8 cellular contexts compared by ENCODE assay signal in the genomic region with DNA sequence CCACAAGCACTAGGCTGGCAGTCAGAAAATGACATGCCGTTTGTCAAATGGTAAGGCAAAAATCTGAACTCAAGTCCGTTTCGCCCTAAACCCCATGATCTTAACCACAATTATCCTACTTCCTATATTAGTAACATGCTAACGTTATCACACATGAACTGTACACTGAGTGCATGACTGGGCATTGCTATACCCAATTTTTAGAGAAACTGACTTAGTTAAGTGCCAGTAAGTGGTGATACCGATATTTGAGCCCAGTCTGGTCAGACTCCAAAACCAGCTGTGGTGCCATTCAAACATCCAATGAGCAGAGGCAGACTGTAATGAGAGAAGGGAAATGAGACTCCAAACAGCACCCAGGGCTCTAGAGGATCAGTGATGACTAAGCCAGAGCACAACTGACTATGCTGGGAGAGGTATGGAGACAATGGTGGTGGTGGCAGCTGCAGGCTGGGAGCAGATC.
DNase-seq lines count a peak whose midpoint lies in the region; ATAC-seq and TF ChIP-seq lines count a peak whose summit lies in the region.

No MANE protein-coding gene starts in this region.

- peaks cover 13 to 48% (median 20%) of the 10 kb centered on the region in 5 donors for H3K27me3 Mint-ChIP-seq in naive thymus-derived CD4-positive, alpha-beta T cell
- H3K27me3 Mint-ChIP-seq in CD4-positive, alpha-beta memory T cell, result peaks cover 7 to 18% of the 10 kb centered on the region in 2 donors

- H3K27me3 ChIP-seq in naive thymus-derived CD4-positive, alpha-beta T cell (ENCODE audit: control insufficient read depth in 2 of 2, insufficient read depth in 2 of 2, low read length in 2 of 2), result no peaks in the 10 kb centered on the region
- no peaks in the 10 kb centered on the region for H3K27me3 ChIP-seq in CD4-positive, alpha-beta memory T cell (ENCODE audit: insufficient read depth, low read length)
- H3K27me3 ChIP-seq in WERI-Rb-1 (ENCODE audit: insufficient read depth, low read depth, severe bottlenecking), result no peaks in the 10 kb centered on the region

- H3K27ac ChIP-seq in naive thymus-derived CD4-positive, alpha-beta T cell (ENCODE audit: low read depth, low read length), result no peak overlapping the region
- H3K27ac ChIP-seq in CD4-positive, alpha-beta memory T cell (ENCODE audit: low read depth, low read length), result no peak overlapping the region
- H3K27ac ChIP-seq in WERI-Rb-1, result no peak overlapping the region

- H3K36me3 Mint-ChIP-seq in naive thymus-derived CD4-positive, alpha-beta T cell, result no peaks in the 10 kb centered on the region
- no peaks in the 10 kb centered on the region for H3K36me3 Mint-ChIP-seq in CD4-positive, alpha-beta memory T cell

- POLR2A ChIA-PET in naive thymus-derived CD4-positive, alpha-beta T cell (lab: Charles Lee), result no interaction called here
- POLR2A ChIA-PET in CD4-positive, alpha-beta memory T cell (lab: Charles Lee; ENCODE audit: partially characterized antibody), result no interaction called here

- peaks cover 0 to 1% (median 0%) of the 10 kb centered on the region in 7 donors for H3K4me1 Mint-ChIP-seq in naive thymus-derived CD4-positive, alpha-beta T cell
- H3K4me1 Mint-ChIP-seq in CD4-positive, alpha-beta memory T cell, result peaks cover 0 to 8% (median under 1%) of the 10 kb centered on the region in 4 donors

- H3K4me3 ChIP-seq in naive thymus-derived CD4-positive, alpha-beta T cell (ENCODE audit: low read length), result no peak overlapping the region
- no peak overlapping the region for H3K4me3 ChIP-seq in CD4-positive, alpha-beta memory T cell (ENCODE audit: low read length in 2 of 2)
- H3K4me3 ChIP-seq in WERI-Rb-1 (ENCODE audit: low read depth, low read length), result no peak overlapping the region

- peaks cover 0 to 8% (median 2%) of the 10 kb centered on the region in 11 donors for H3K9me3 Mint-ChIP-seq in naive thymus-derived CD4-positive, alpha-beta T cell
- H3K9me3 Mint-ChIP-seq in CD4-positive, alpha-beta memory T cell, result peaks cover 0 to 11% (median 3%) of the 10 kb centered on the region in 8 donors

- peak; percentile 96 for ATAC-seq in GM18907 (IDR thresholded peaks at IDR 0.05; ENCODE audit: unreplicated experiment)
- ATAC-seq in HG02852 (IDR thresholded peaks at IDR 0.05; ENCODE audit: unreplicated experiment), result peak; percentile 88
- peak; percentile 80 for ATAC-seq in naive thymus-derived CD4-positive, alpha-beta T cell

- DNase-seq in NCI-H510A (lab: John Stamatoyannopoulos, UW), result peak; percentile 6
- no peak for DNase-seq in naive thymus-derived CD4-positive, alpha-beta T cell
- no peak for DNase-seq in CD4-positive, alpha-beta memory T cell
- no peak for DNase-seq in stimulated activated CD4-positive, alpha-beta T cell treated with anti-CD3 and anti-CD28 coated beads, Interleukin-4, amount 100 ng/mL, for 24 hours
- no peak for DNase-seq in WERI-Rb-1
- DNase-seq in iPS-NIHi7 (ENCODE audit: extremely low spot score), result no peak

- intact Hi-C loops in naive thymus-derived CD4-positive, alpha-beta T cell (cut with micrococcal nuclease), result no loop called here
- intact Hi-C loops in CD4-positive, alpha-beta memory T cell (cut with micrococcal nuclease), result no loop called here

- CTCF ChIA-PET in naive thymus-derived CD4-positive, alpha-beta T cell (lab: Charles Lee), result no interaction called here
- CTCF ChIA-PET in CD4-positive, alpha-beta memory T cell (lab: Charles Lee; ENCODE audit: partially characterized antibody), result interaction anchor here (1.3 kb wide), 1 partner anchor 37 kb away, joined by 4 read pairs; no protein-coding TSS in a partner anchor

- no peak overlapping the region for H3K27ac Mint-ChIP-seq in naive thymus-derived CD4-positive, alpha-beta T cell
- no peak overlapping the region for H3K27ac Mint-ChIP-seq in CD4-positive, alpha-beta memory T cell

- TF ChIP-seq CTCF in WERI-Rb-1 (IDR thresholded peaks at IDR 0.05; ENCODE audit: low read depth, low read length), result no peak

- no peak overlapping the region for H3K4me3 Mint-ChIP-seq in naive thymus-derived CD4-positive, alpha-beta T cell
- no peak overlapping the region for H3K4me3 Mint-ChIP-seq in CD4-positive, alpha-beta memory T cell

- H3K4me1 ChIP-seq in naive thymus-derived CD4-positive, alpha-beta T cell (ENCODE audit: control insufficient read depth in 2 of 2, insufficient read depth in 2 of 2, low read length in 2 of 2), result no peaks in the 10 kb centered on the region
- H3K4me1 ChIP-seq in CD4-positive, alpha-beta memory T cell (ENCODE audit: insufficient read depth, low read length), result no peaks in the 10 kb centered on the region

- no peaks in the 10 kb centered on the region for H3K9me3 ChIP-seq in naive thymus-derived CD4-positive, alpha-beta T cell (ENCODE audit: control insufficient read depth in 2 of 3, low read length in 3 of 3)
- H3K9me3 ChIP-seq in CD4-positive, alpha-beta memory T cell (ENCODE audit: control insufficient read depth in 1 of 2, low read length in 2 of 2), result no peaks in the 10 kb centered on the region
- no peaks in the 10 kb centered on the region for H3K9me3 ChIP-seq in WERI-Rb-1 (ENCODE audit: severe bottlenecking)

- no peaks in the 10 kb centered on the region for H3K36me3 ChIP-seq in naive thymus-derived CD4-positive, alpha-beta T cell (ENCODE audit: control insufficient read depth in 2 of 3, insufficient read depth in 3 of 3, low read length in 3 of 3)
- no peaks in the 10 kb centered on the region for H3K36me3 ChIP-seq in CD4-positive, alpha-beta memory T cell (ENCODE audit: insufficient read depth, low read length)
- no peaks in the 10 kb centered on the region for H3K36me3 ChIP-seq in WERI-Rb-1
